In the genomic region with DNA sequence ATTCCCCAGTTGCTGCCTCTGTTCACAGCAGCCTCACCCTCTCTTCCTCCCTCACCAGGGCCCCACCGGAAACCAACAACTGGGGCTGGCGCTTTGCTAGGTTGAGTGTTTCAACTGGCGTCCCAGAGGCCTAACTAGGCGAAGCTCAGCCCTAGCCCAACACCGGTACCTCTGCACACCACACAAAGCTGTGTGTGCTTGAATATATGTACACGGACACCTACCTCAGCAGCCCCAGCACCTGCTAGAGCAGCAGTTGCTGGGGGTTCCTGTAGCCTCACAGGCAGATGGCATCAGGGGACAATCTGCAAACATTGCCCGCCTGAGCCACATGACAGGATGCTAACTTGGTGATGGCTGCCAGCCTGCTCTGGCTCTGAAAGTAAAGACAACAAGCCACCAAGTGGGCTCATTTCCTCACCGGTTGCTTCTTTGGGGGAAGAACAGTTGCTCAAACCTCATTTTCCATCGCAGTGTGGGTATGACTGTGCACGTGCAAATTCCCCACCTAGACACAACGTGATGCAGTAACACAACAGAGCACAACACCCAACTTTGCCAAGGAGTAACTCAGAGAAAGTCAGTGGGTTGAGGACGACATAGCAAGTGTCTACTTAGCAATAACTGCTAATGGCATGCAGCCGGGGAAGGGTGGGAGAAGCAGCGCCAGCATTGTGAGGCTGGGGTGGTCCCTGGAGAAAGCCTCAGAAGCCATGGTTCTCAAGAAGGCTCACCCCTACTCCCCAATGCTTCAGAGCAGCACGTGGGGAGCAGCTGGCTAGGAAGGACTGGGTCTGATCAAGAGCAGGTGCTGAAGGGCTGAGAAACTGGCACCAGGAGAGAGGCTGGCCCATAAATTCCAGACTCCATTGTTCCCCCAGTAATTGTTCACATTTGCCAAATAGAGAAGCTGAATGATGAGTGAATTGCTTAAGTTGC, we compare ENCODE assay signal across 9 cellular contexts.
DNase-seq lines count a peak whose midpoint lies in the region; ATAC-seq, FAIRE-seq and TF ChIP-seq lines count a peak whose summit lies in the region.
"Had no signal": no experiment of that assay in that cellular context is flagged by ENCODE, and none has a peak within 500 bp of the region (broad histone marks: within the 10 kb centered on the region; RNA-seq: fewer than 3 reads in every experiment).

No MANE protein-coding gene starts in this region.

- peaks cover 5% of the 10 kb centered on the region; the same call in 1 of the 2 replicates for H3K9me3 ChIP-seq in Loucy (ENCODE audit: insufficient read depth, low read depth, low read length)
- peaks cover 0 to 4% (median 0%) of the 10 kb centered on the region in 4 donors for H3K9me3 ChIP-seq in sigmoid colon
- H3K9me3 ChIP-seq in adrenal gland (replicated peaks in 1 of 3) = peaks cover 0 to 5% (median 0%) of the 10 kb centered on the region in 3 donors

- H4K20me1 ChIP-seq in Loucy (ENCODE audit: insufficient read depth, low read length, poor library complexity, severe bottlenecking) = no peaks in the 10 kb centered on the region

- H3K36me3 ChIP-seq in Loucy (ENCODE audit: insufficient read depth, low read length) (peaks cover 14% of the 10 kb centered on the region; the same call in 1 of the 2 replicates), sigmoid colon (no peaks in the 10 kb centered on the region), adrenal gland (replicated peaks in 1 of 2) (no peaks in the 10 kb centered on the region)

- no peak for FAIRE-seq in H54 (lab: Jason Lieb, UNC)

- peaks cover 23% of the 10 kb centered on the region for H3F3A ChIP-seq in Loucy (ENCODE audit: low read depth)

- no peaks in the 10 kb centered on the region for H3K9me2 ChIP-seq in Loucy (replicated peaks; ENCODE audit: low read depth, low read length)

- H3K27me3 ChIP-seq in Loucy (ENCODE audit: insufficient read depth, low read length, poor library complexity, severe bottlenecking) (no peaks in the 10 kb centered on the region), sigmoid colon (no peaks in the 10 kb centered on the region), adrenal gland (no peaks in the 10 kb centered on the region)

- TF ChIP-seq CTCF in Loucy (conservative IDR thresholded peaks at IDR 0.05; ENCODE audit: low read length) = no peak; the same call in 1 of the 2 replicates
- TF ChIP-seq CTCF in sigmoid colon (IDR thresholded peaks at IDR 0.05) = no peak
- no peak for TF ChIP-seq CTCF in adrenal gland (IDR thresholded peaks at IDR 0.05)

- peaks cover 7% of the 10 kb centered on the region for H3K9me3 Mint-ChIP-seq in activated T-cell treated with anti-CD3 and anti-CD28 coated beads, Interleukin-2, amount 50 U/mL, for 24 hours

- peak; percentile 39 for ATAC-seq in GM21447 (IDR thresholded peaks at IDR 0.05; ENCODE audit: unreplicated experiment)
- ATAC-seq: Panc1 had no signal

- H3K4me1 Mint-ChIP-seq in activated T-cell treated with anti-CD3 and anti-CD28 coated beads, Interleukin-2, amount 50 U/mL, for 24 hours (ENCODE audit: low read depth) = peaks cover 92% of the 10 kb centered on the region

- H3K9ac ChIP-seq in Loucy (ENCODE audit: low read depth, low read length, poor library complexity, severe bottlenecking) = peak overlapping the region; percentile 90

- peak overlapping the region; percentile 96 for H3K27ac Mint-ChIP-seq in activated T-cell treated with anti-CD3 and anti-CD28 coated beads, Interleukin-2, amount 50 U/mL, for 24 hours

- H3K36me3 Mint-ChIP-seq in activated T-cell treated with anti-CD3 and anti-CD28 coated beads, Interleukin-2, amount 50 U/mL, for 24 hours (ENCODE audit: low read depth) = peaks cover 27% of the 10 kb centered on the region

- peaks cover 72% of the 10 kb centered on the region for H3K79me2 ChIP-seq in Loucy (ENCODE audit: insufficient read depth, low read length)

- H3K4me3 ChIP-seq in Loucy (ENCODE audit: low read length, poor library complexity, severe bottlenecking) (peak overlapping the region; percentile 72), sigmoid colon (no peak overlapping the region), adrenal gland (no peak overlapping the region)

- no peak overlapping the region for H3K27ac ChIP-seq in sigmoid colon
- H3K27ac ChIP-seq in adrenal gland = no peak overlapping the region

- no peak for TF ChIP-seq EP300 in sigmoid colon (IDR thresholded peaks at IDR 0.05)

- H3K4me1 ChIP-seq in Loucy (ENCODE audit: insufficient read depth, low read length, poor library complexity, severe bottlenecking) (peaks cover 82% of the 10 kb centered on the region), sigmoid colon (no peaks in the 10 kb centered on the region), adrenal gland (replicated peaks in 1 of 2) (no peaks in the 10 kb centered on the region)

- TF ChIP-seq POLR2A in sigmoid colon (IDR thresholded peaks at IDR 0.05) = no peak
- TF ChIP-seq POLR2A in H54 (IDR thresholded peaks at IDR 0.05; ENCODE audit: low read depth, low read length) = no peak
- TF ChIP-seq POLR2A in adrenal gland (IDR thresholded peaks at IDR 0.05) = no peak

- peak; percentile 73 for DNase-seq in activated T-cell treated with anti-CD3 and anti-CD28 coated beads, Interleukin-2, amount 50 U/mL, for 24 hours
- DNase-seq in sigmoid colon (peak; percentile 63), H54 (ENCODE audit: insufficient read length, low spot score) (no peak), DMS114 treated with DMSO at 0.1 percent for 48 hours (lab: John Stamatoyannopoulos, UW; ENCODE audit: unreplicated experiment) (no peak), adrenal gland (no peak), HuH-7 (ENCODE audit: low spot score) (no peak)

- H3K27me3 Mint-ChIP-seq in activated T-cell treated with anti-CD3 and anti-CD28 coated beads, Interleukin-2, amount 50 U/mL, for 24 hours = peaks cover 3% of the 10 kb centered on the region

- H3K4me2 ChIP-seq in Loucy (ENCODE audit: low read depth, low read length, poor library complexity, severe bottlenecking) = peak overlapping the region; percentile 90

- 49 to 81% methylated on average over 15 of the region's 15 CpGs for WGBS in sigmoid colon, 2 donors
- 67 to 89% (median 78%) methylated on average over 8 to 15 of the region's 15 CpGs for WGBS in adrenal gland, 4 donors

- intact Hi-C loops in sigmoid colon (cut with DNase I) = no loop called here
- intact Hi-C loops in adrenal gland (cut with DNase I) = no loop called here

- no peak overlapping the region for H2AFZ ChIP-seq in Loucy (ENCODE audit: low read length)

- peak overlapping the region; percentile 61 for H3K4me3 Mint-ChIP-seq in activated T-cell treated with anti-CD3 and anti-CD28 coated beads, Interleukin-2, amount 50 U/mL, for 24 hours

Comparison
In these comparisons a context has a peak if more than half of its experiments do, and no peak if none do; other contexts are left out.
1. DNase-seq: peak in activated T-cell treated with anti-CD3 and anti-CD28 coated beads, Interleukin-2, amount 50 U/mL, for 24 hours (single experiment) and sigmoid colon (single experiment); none in H54 (single experiment), DMS114 treated with DMSO at 0.1 percent for 48 hours (single experiment), adrenal gland (0 of 7) and HuH-7 (single experiment).